ENCODE assay signal across 22 cellular contexts in the genomic region with DNA sequence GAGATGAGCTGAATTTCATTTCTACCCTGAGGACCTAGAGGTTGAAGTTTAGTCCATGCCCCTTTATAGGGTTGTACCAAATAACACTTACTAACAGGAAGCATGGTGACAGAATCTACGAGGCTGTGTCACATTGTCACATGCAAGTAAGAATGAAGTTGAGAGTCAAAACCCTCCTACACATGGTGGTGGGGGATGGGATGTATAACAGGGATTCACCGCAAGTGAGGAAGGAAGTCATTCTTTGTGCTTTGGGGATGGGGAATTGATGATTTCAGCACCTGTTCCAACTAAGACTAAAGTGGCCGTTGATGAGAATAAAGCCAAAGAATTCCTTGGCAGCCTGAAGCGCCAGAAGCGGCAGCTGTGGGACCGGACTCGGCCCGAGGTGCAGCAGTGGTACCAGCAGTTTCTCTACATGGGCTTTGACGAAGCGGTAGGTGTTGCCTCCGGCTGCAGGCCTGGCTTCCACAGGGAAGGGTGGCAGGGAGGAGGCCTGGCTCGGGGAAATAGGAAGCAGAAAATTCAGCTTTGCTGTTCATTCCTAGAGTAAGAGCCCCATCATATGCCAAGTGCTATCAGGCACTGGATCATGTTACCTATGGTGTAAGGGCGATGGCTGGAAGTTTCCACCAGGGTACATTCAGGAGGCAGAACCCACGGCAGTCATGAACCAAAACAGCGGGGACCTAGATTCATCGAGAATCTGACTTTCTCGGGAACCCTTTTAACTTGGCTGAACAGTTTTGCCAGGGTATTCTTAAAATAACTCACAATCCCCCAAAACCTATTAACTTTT.
"Had no signal": no experiment of that assay in that cellular context is flagged by ENCODE, and none has a peak within 500 bp of the region (broad histone marks: within the 10 kb centered on the region; RNA-seq: fewer than 3 reads in every experiment).

No MANE protein-coding gene starts in this region.

- H3K27me3 Mint-ChIP-seq: activated naive CD8-positive, alpha-beta T cell treated with anti-CD3 and anti-CD28 coated beads for 36 hours had no signal

- H3K36me3 ChIP-seq: esophagus squamous epithelium, upper lobe of right lung had no signal

- H3K4me3 ChIP-seq: esophagus squamous epithelium, testis, upper lobe of right lung had no signal

- H3K4me1 ChIP-seq: testis, upper lobe of right lung had no signal

- H3K27ac Mint-ChIP-seq: activated CD4-positive, alpha-beta T cell treated with anti-CD3 and anti-CD28 coated beads, Interleukin-2, amount 10 ng/mL, durations not matched to agents 7 days and 5 days; activated naive CD8-positive, alpha-beta T cell treated with anti-CD3 and anti-CD28 coated beads for 36 hours; brain; natural killer cell treated with Interleukin-12 subunit alpha and Interleukin-12 subunit beta and Interleukin-15 and Interleukin-18, amount 100 ng/mL, for 72 hours; WTC11 had no signal

- H3K9me3 Mint-ChIP-seq: activated CD4-positive, alpha-beta T cell treated with anti-CD3 and anti-CD28 coated beads, Interleukin-2, amount 10 ng/mL, durations not matched to agents 7 days and 5 days; activated naive CD8-positive, alpha-beta T cell treated with anti-CD3 and anti-CD28 coated beads for 36 hours; natural killer cell treated with Interleukin-12 subunit alpha and Interleukin-12 subunit beta and Interleukin-15 and Interleukin-18, amount 100 ng/mL, for 72 hours; WTC11 had no signal

- H3K9me3 ChIP-seq: esophagus squamous epithelium, testis, upper lobe of right lung had no signal

- H3K4me3 Mint-ChIP-seq: activated CD4-positive, alpha-beta T cell treated with anti-CD3 and anti-CD28 coated beads, Interleukin-2, amount 10 ng/mL, durations not matched to agents 7 days and 5 days; activated naive CD8-positive, alpha-beta T cell treated with anti-CD3 and anti-CD28 coated beads for 36 hours; brain; natural killer cell treated with Interleukin-12 subunit alpha and Interleukin-12 subunit beta and Interleukin-15 and Interleukin-18, amount 100 ng/mL, for 72 hours; WTC11 had no signal

- FAIRE-seq: endothelial cell of umbilical vein, small intestine, TTC549 had no signal

- DNase-seq: activated CD4-positive, alpha-beta T cell treated with anti-CD3 and anti-CD28 coated beads, Interleukin-2, amount 10 ng/mL, durations not matched to agents 7 days and 5 days; activated naive CD8-positive, alpha-beta T cell treated with anti-CD3 and anti-CD28 coated beads for 36 hours; activated T-cell treated with anti-CD3 and anti-CD28 coated beads for 4 hours; cortex of kidney; effector CD8-positive, alpha-beta T cell; esophagus squamous epithelium; hypothalamus; kidney glomerular epithelial cell; left ventricle myocardium superior; mesenchymal stem cell; nucleus accumbens; small intestine; stimulated activated CD4-positive, alpha-beta T cell treated with anti-CD3 and anti-CD28 coated beads, Interleukin-4, amount 100 ng/mL, for 24 hours; stimulated activated naive CD4-positive, alpha-beta T cell treated with Interleukin-2 at 50 U/mL for 16 hours; T-helper 2 cell; testis; upper lobe of right lung had no signal

- H3K36me3 Mint-ChIP-seq: activated naive CD8-positive, alpha-beta T cell treated with anti-CD3 and anti-CD28 coated beads for 36 hours; brain; natural killer cell treated with Interleukin-12 subunit alpha and Interleukin-12 subunit beta and Interleukin-15 and Interleukin-18, amount 100 ng/mL, for 72 hours; WTC11 had no signal

- H3K27me3 ChIP-seq: esophagus squamous epithelium, testis, upper lobe of right lung had no signal

- H3K27ac ChIP-seq: testis, upper lobe of right lung had no signal
